24 cellular contexts compared by ENCODE assay signal in the genomic region with DNA sequence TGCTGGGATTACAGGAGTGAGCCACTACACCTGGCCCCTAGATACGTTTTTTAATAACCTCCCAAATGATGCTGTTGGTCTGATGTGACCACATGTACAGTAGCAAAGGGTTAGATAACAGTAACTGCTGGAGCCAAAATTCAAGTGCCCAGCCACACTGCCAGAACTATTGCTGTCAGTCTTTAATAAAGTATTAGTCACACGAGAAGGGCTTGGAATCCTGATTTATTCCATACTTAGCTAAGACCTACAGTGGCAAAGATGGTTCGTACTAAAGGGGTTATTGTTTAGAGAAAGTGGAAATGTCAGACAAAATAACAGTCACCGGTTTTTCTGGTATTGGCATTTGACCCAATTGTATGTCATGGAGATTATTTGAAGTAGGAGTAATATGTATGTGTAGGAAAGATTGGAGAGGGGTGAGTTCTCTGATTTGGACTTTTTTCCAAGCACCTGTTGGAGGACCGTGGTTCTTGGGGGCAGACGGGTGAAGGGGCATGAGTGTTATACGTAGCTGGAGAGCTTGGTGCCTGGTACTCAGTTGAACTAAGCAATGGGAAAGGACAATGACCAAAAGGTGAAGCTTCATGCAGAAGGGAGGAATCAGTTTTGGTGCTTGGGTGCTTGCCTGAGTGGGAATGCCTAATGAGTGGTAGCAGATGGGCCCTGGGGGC. TPM values are rescaled to one million over a fixed set of nuclear protein-coding genes. Genes with fewer than 3 reads are reported as not detected.
DNase-seq lines count a peak whose midpoint lies in the region; ATAC-seq and TF ChIP-seq lines count a peak whose summit lies in the region.
"Had no signal": no experiment of that assay in that cellular context is flagged by ENCODE, and none has a peak within 500 bp of the region (broad histone marks: within the 10 kb centered on the region; RNA-seq: fewer than 3 reads in every experiment).

No MANE protein-coding gene starts in this region.

- ATAC-seq in heart left ventricle (peak; percentile 74 to 86 (median 84)), GM19351 (IDR thresholded peaks at IDR 0.05; ENCODE audit: unreplicated experiment) (no peak), left lung (no peak)
- ATAC-seq: naive thymus-derived CD4-positive, alpha-beta T cell; T-cell had no signal

- H3K36me3 ChIP-seq in heart left ventricle (peaks cover 0 to 43% (median 38%) of the 10 kb centered on the region in 9 donors), left lung (peaks cover 0 to 57% of the 10 kb centered on the region in 2 donors)

- no peak for TF ChIP-seq CTCF in heart left ventricle (IDR thresholded peaks at IDR 0.05)
- no peak for TF ChIP-seq CTCF in left lung (IDR thresholded peaks at IDR 0.05)

- H3K27ac Mint-ChIP-seq in activated CD4-positive, alpha-beta T cell treated with anti-CD3 and anti-CD28 coated beads, Interleukin-2, amount 10 ng/mL, durations not matched to agents 24 days and 14 days = no peak overlapping the region
- H3K27ac Mint-ChIP-seq: dendritic cell treated with granulocyte-macrophage colony-stimulating factor and Interleukin-4, amounts not matched to agents 40 ng/mL and 50 ng/mL, for 4 days; memory B cell; naive thymus-derived CD4-positive, alpha-beta T cell; T-cell had no signal

- H3K9me3 Mint-ChIP-seq in activated CD4-positive, alpha-beta T cell treated with anti-CD3 and anti-CD28 coated beads, Interleukin-2, amount 10 ng/mL, durations not matched to agents 24 days and 14 days = no peaks in the 10 kb centered on the region
- H3K9me3 Mint-ChIP-seq: dendritic cell treated with granulocyte-macrophage colony-stimulating factor and Interleukin-4, amounts not matched to agents 40 ng/mL and 50 ng/mL, for 4 days; memory B cell; naive thymus-derived CD4-positive, alpha-beta T cell; T-cell had no signal

- 57 to 68% (median 65%) methylated on average over 7 of the region's 7 CpGs for WGBS in heart left ventricle, 4 donors

- peak; percentile 9 for TF ChIP-seq POLR2A in GM18951 (IDR thresholded peaks at IDR 0.05; ENCODE audit: extremely low read depth, insufficient read depth, insufficient read length)
- TF ChIP-seq POLR2A in heart left ventricle (IDR thresholded peaks at IDR 0.05) = no peak

- intact Hi-C loops in heart left ventricle (cut with DNase I) (no loop called here), left lung (cut with DNase I) (no loop called here)
- intact Hi-C loops in activated CD4-positive, alpha-beta T cell treated with anti-CD3 and anti-CD28 coated beads, Interleukin-2, amount 10 ng/mL, durations not matched to agents 24 days and 14 days (cut with micrococcal nuclease) = no loop called here

- no peaks in the 10 kb centered on the region for H3K9me3 ChIP-seq in heart left ventricle
- no peaks in the 10 kb centered on the region for H3K9me3 ChIP-seq in left lung

- peaks cover 7% of the 10 kb centered on the region for H3K4me1 Mint-ChIP-seq in activated CD4-positive, alpha-beta T cell treated with anti-CD3 and anti-CD28 coated beads, Interleukin-2, amount 10 ng/mL, durations not matched to agents 24 days and 14 days
- H3K4me1 Mint-ChIP-seq: memory B cell had no signal

- H3K27me3 Mint-ChIP-seq in activated CD4-positive, alpha-beta T cell treated with anti-CD3 and anti-CD28 coated beads, Interleukin-2, amount 10 ng/mL, durations not matched to agents 24 days and 14 days = peaks cover 4% of the 10 kb centered on the region
- H3K27me3 Mint-ChIP-seq: memory B cell had no signal

- H3K4me1 ChIP-seq in heart left ventricle (peaks cover 0 to 6% (median 0%) of the 10 kb centered on the region in 12 donors), left lung (peaks cover under 1 to 12% of the 10 kb centered on the region in 2 donors)

- H3K27ac ChIP-seq in heart left ventricle (no peak overlapping the region), left lung (no peak overlapping the region)
- H3K27ac ChIP-seq: VCaP had no signal

- DNase-seq in EH (ENCODE audit: low read depth) (peak; percentile 28), RKO (ENCODE audit: low spot score) (peak; percentile 57), heart left ventricle (peak in 4 of 5 donors; percentile 33 to 61 (median 50)), NCI-H69 (lab: John Stamatoyannopoulos, UW) (no peak), left lung (no peak)
- no peak for DNase-seq in activated CD4-positive, alpha-beta T cell treated with anti-CD3 and anti-CD28 coated beads, Interleukin-2, amount 10 ng/mL, durations not matched to agents 24 days and 14 days
- DNase-seq: activated CD4-positive, alpha-beta T cell treated with anti-CD3 and anti-CD28 coated beads, Interleukin-2, amount 50 U/mL, for 4 hours; activated CD8-positive, alpha-beta memory T cell treated with anti-CD3 and anti-CD28 coated beads, Interleukin-2, amount 50 U/mL, for 48 hours; activated gamma-delta T cell; AML-193; amniotic stem cell; DMS79 treated with DMSO at 0.1 percent for 48 hours; islet precursor cell; Karpas-422; naive thymus-derived CD4-positive, alpha-beta T cell; NCI-H1105; NCI-H2081; NK-92 treated with Interleukin-12 subunit alpha and Interleukin-12 subunit beta, amount 100 ng/mL, for 24 hours; T-cell had no signal

- H3K4me3 ChIP-seq in heart left ventricle (no peak overlapping the region), left lung (no peak overlapping the region)

- H3K27me3 ChIP-seq in heart left ventricle (no peaks in the 10 kb centered on the region), left lung (no peaks in the 10 kb centered on the region)

- H3K36me3 Mint-ChIP-seq in activated CD4-positive, alpha-beta T cell treated with anti-CD3 and anti-CD28 coated beads, Interleukin-2, amount 10 ng/mL, durations not matched to agents 24 days and 14 days (ENCODE audit: low read depth) = peaks cover 41% of the 10 kb centered on the region

- in situ Hi-C loops in GM18951 (cut with MboI; ENCODE audit: low sequenced_read_pairs, unreplicated experiment) = no loop called here

- H3K4me3 Mint-ChIP-seq in activated CD4-positive, alpha-beta T cell treated with anti-CD3 and anti-CD28 coated beads, Interleukin-2, amount 10 ng/mL, durations not matched to agents 24 days and 14 days = no peak overlapping the region
- H3K4me3 Mint-ChIP-seq: dendritic cell treated with granulocyte-macrophage colony-stimulating factor and Interleukin-4, amounts not matched to agents 40 ng/mL and 50 ng/mL, for 4 days; memory B cell; naive thymus-derived CD4-positive, alpha-beta T cell; T-cell had no signal

RNA-seq across cellular contexts. Expression of a gene that starts 9.7 kb away (rescaled TPM):
- total RNA-seq in heart left ventricle = 100 to 1,000 TPM in 2 of 9 donors, 10 to 100 TPM in 7; 35.2 to 298 (median 68.8) TPM
- 100 to 1,000 TPM in 1 of 2 donors, 10 to 100 TPM in 1; 45.3 to 554 TPM for polyA plus RNA-seq in heart left ventricle
- total RNA-seq in activated CD4-positive, alpha-beta T cell treated with anti-CD3 and anti-CD28 coated beads, Interleukin-2, amount 10 ng/mL, durations not matched to agents 24 days and 14 days = 286 and 305 TPM in 2 replicates
- total RNA-seq in left lung = 100 to 1,000 TPM; 153 to 235 TPM

RNA-seq across cellular contexts. Expression of a gene that starts 20.4 kb away (rescaled TPM):
- total RNA-seq in heart left ventricle = under 1 TPM in 4 of 9 donors, not detected in 5; 0.36 to 0.70 (median 0.54) TPM
- under 1 TPM; 0.11 to 0.27 TPM for polyA plus RNA-seq in heart left ventricle
- total RNA-seq in activated CD4-positive, alpha-beta T cell treated with anti-CD3 and anti-CD28 coated beads, Interleukin-2, amount 10 ng/mL, durations not matched to agents 24 days and 14 days = 0.23 TPM in 1 of 2 replicates, not detected in the other
- under 1 TPM in 1 of 2 donors, not detected in 1; 0.26 TPM for total RNA-seq in left lung
- total RNA-seq: naive thymus-derived CD4-positive, alpha-beta T cell; T-cell had no signal
- polyA plus RNA-seq: naive thymus-derived CD4-positive, alpha-beta T cell had no signal

RNA-seq across cellular contexts. Expression of a gene that starts 48.5 kb away (rescaled TPM):
- total RNA-seq in heart left ventricle (1 to 10 TPM in 2 of 9 donors, under 1 TPM in 4, not detected in 3; 0.33 to 6.4 (median 0.85) TPM), left lung (1 to 10 TPM; 2.4 to 8.0 TPM)
- under 1 TPM in 1 of 2 donors, not detected in 1; 0.11 TPM for polyA plus RNA-seq in heart left ventricle
- total RNA-seq in activated CD4-positive, alpha-beta T cell treated with anti-CD3 and anti-CD28 coated beads, Interleukin-2, amount 10 ng/mL, durations not matched to agents 24 days and 14 days = 49.9 and 51.6 TPM in 2 replicates

Comparison
In these comparisons a context has a peak if more than half of its experiments do, and no peak if none do; other contexts are left out.
1. DNase-seq: peak in EH (single experiment), RKO (single experiment) and heart left ventricle (4 of 5); none in activated CD4-positive, alpha-beta T cell treated with anti-CD3 and anti-CD28 coated beads, Interleukin-2, amount 10 ng/mL, durations not matched to agents 24 days and 14 days (single experiment), NCI-H69 (single experiment) and left lung (0 of 2).
2. ATAC-seq: peak in heart left ventricle (4 of 4); none in GM19351 (single experiment) and left lung (single experiment).